Comparison of ENCODE assay signal across 35 cellular contexts in genomic region chr18:70700496-70700895, GRCh38.
"Had no signal": no experiment of that assay in that cellular context is flagged by ENCODE, and none has a peak within 500 bp of the region (broad histone marks: within the 10 kb centered on the region; RNA-seq: fewer than 3 reads in every experiment).

No MANE protein-coding gene starts in this region.

- H3K4me3 ChIP-seq: MG63 had no signal

- H3K9me3 ChIP-seq: MG63 had no signal

- H3K27me3 ChIP-seq: MG63 had no signal

- H3K36me3 ChIP-seq: MG63 had no signal

- DNase-seq: Kasumi-1, MG63, MM.1S, MV-4-11, NCI-H1048, NCI-H1092, NCI-H1092 treated with DMSO at 0.1 percent for 48 hours, NCI-H1105, NCI-H1105 treated with DMSO at 0.1 percent for 48 hours, NCI-H1417, NCI-H1417 treated with DMSO at 0.1 percent for 48 hours, NCI-H1436, NCI-H1436 treated with DMSO at 0.1 percent for 48 hours, NCI-H146, NCI-H1694, NCI-H1694 treated with DMSO at 0.1 percent for 48 hours, NCI-H187, NCI-H187 treated with DMSO at 0.1 percent for 48 hours, NCI-H1930, NCI-H2029, NCI-H2081, NCI-H2081 treated with DMSO at 0.1 percent for 48 hours, NCI-H2107, NCI-H2171, NCI-H2171 treated with DMSO at 0.1 percent for 48 hours, NCI-H2227 treated with DMSO at 0.1 percent for 48 hours, NCI-H226, NCI-H345, NCI-H446, NCI-H446 treated with DMSO at 0.1 percent for 48 hours, NCI-H510A, NCI-H510A treated with DMSO at 0.1 percent for 48 hours, NCI-H524, NCI-H524 treated with DMSO at 0.1 percent for 48 hours, NCI-H526 had no signal
